ENCODE assay signal across 18 cellular contexts in genomic region chr1:159941139-159941866, GRCh38. TPM values are rescaled to one million over a fixed set of nuclear protein-coding genes. Genes with fewer than 3 reads are reported as not detected.
DNase-seq lines count a peak whose midpoint lies in the region; ATAC-seq, FAIRE-seq and TF ChIP-seq lines count a peak whose summit lies in the region.
"Had no signal": no experiment of that assay in that cellular context is flagged by ENCODE, and none has a peak within 500 bp of the region (broad histone marks: within the 10 kb centered on the region; RNA-seq: fewer than 3 reads in every experiment).

No MANE protein-coding gene starts in this region.

- H3K9ac ChIP-seq in BLaER1: no peak overlapping the region

- ATAC-seq in SK-N-SH treated with all-trans-retinoic acid at 6 μM for 48 hours: no peak

- H4K20me1 ChIP-seq in BLaER1: no peaks in the 10 kb centered on the region

- H3K9me3 ChIP-seq in BLaER1: no peaks in the 10 kb centered on the region

- POLR2A ChIA-PET in RWPE1 (lab: Yijun Ruan, JAX; ENCODE audit: low non-redundant PET): no interaction called here

- no peak for TF ChIP-seq CTCF in RWPE1 (conservative IDR thresholded peaks at IDR 0.05; ENCODE audit: low read depth)

- H3K4me2 ChIP-seq in BLaER1: peak overlapping the region; percentile 81

- H3K4me3 ChIP-seq in BLaER1: 0 out of 2 replicates have a peak overlapping the region, but pooled peaks have one; percentile 3

- H3K27me3 ChIP-seq in BLaER1: no peaks in the 10 kb centered on the region

- no peak for FAIRE-seq in GM12891 (lab: Jason Lieb, UNC)
- FAIRE-seq: endometrium had no signal

- peak; percentile 67 for DNase-seq in ELF-1 (ENCODE audit: low read depth, low spot score)
- no peak for DNase-seq in RWPE1 (ENCODE audit: low spot score)
- DNase-seq in left kidney (ENCODE audit: low read depth, low spot score): peak; percentile 82
- no peak for DNase-seq in NCI-H1930 (lab: John Stamatoyannopoulos, UW)
- DNase-seq in GM12891 (ENCODE audit: insufficient read length, low spot score): no peak
- DNase-seq in mesenteric fat pad (ENCODE audit: low spot score): no peak
- DNase-seq: activated CD4-positive, alpha-beta T cell treated with anti-CD3 and anti-CD28 coated beads for 4 hours; activated CD8-positive, alpha-beta memory T cell treated with anti-CD3 and anti-CD28 coated beads, Interleukin-2, amount 50 U/mL, for 4 hours; activated gamma-delta T cell; Calu3; hippocampal formation; NCI-H2029; NCI-H774 had no signal

- TF ChIP-seq POLR2A in GM12891 (IDR thresholded peaks at IDR 0.05; ENCODE audit: low read depth, low read length): no peak

- H3K27ac ChIP-seq in BLaER1: peak overlapping the region; percentile 29; the same call in 1 of the 2 replicates
- H3K27ac ChIP-seq in RWPE1: peak overlapping the region; percentile 94

- CTCF ChIA-PET in RWPE1 (lab: Yijun Ruan, JAX): interaction anchor here (0.6 to 1.1 kb wide), 2 partner anchors 65 to 145 kb away, joined by 3 to 5 read pairs; no protein-coding TSS in a partner anchor

- H3K4me1 ChIP-seq in BLaER1: peaks cover 91% of the 10 kb centered on the region

- H3K36me3 ChIP-seq in BLaER1: no peaks in the 10 kb centered on the region

TF ChIP-seq in SK-N-SH treated with all-trans-retinoic acid at 6 μM for 48 hours, 23 proteins besides CTCF, POLR2A, EP300 and RAD21:
- TF ChIP-seq TSHZ2 (CRISPR knock-in tag; IDR thresholded peaks at IDR 0.05) (no peak), ZC3H10 (CRISPR knock-in tag; IDR thresholded peaks at IDR 0.05) (no peak), OSR1 (CRISPR knock-in tag; IDR thresholded peaks at IDR 0.05) (no peak), RARB (CRISPR knock-in tag; IDR thresholded peaks at IDR 0.05) (no peak), TCF4 (CRISPR knock-in tag; IDR thresholded peaks at IDR 0.05; ENCODE audit: borderline replicate concordance) (no peak), ISL1 (CRISPR knock-in tag; IDR thresholded peaks at IDR 0.05) (no peak), ZFP3 (CRISPR knock-in tag; IDR thresholded peaks at IDR 0.05) (no peak), ARNTL (CRISPR knock-in tag; IDR thresholded peaks at IDR 0.05; ENCODE audit: borderline replicate concordance, low read depth) (no peak), BACH2 (CRISPR knock-in tag; IDR thresholded peaks at IDR 0.05; ENCODE audit: borderline replicate concordance) (no peak), GLIS3 (CRISPR knock-in tag; IDR thresholded peaks at IDR 0.05) (no peak), ZNF70 (CRISPR knock-in tag; IDR thresholded peaks at IDR 0.05) (no peak), ZNF565 (CRISPR knock-in tag; conservative IDR thresholded peaks at IDR 0.05; ENCODE audit: low read depth) (no peak), ZFP30 (CRISPR knock-in tag; IDR thresholded peaks at IDR 0.05) (no peak)
- TF ChIP-seq, protein P1, sequence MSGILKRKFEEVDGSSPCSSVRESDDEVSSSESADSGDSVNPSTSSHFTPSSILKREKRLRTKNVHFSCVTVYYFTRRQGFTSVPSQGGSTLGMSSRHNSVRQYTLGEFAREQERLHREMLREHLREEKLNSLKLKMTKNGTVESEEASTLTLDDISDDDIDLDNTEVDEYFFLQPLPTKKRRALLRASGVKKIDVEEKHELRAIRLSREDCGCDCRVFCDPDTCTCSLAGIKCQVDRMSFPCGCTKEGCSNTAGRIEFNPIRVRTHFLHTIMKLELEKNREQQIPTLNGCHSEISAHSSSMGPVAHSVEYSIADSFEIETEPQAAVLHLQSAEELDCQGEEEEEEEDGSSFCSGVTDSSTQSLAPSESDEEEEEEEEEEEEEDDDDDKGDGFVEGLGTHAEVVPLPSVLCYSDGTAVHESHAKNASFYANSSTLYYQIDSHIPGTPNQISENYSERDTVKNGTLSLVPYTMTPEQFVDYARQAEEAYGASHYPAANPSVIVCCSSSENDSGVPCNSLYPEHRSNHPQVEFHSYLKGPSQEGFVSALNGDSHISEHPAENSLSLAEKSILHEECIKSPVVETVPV (CRISPR knock-in tag; IDR thresholded peaks at IDR 0.05): no peak

TF ChIP-seq in GM12891, 5 proteins besides CTCF, POLR2A, EP300 and RAD21:
- TF ChIP-seq TAF1 (IDR thresholded peaks at IDR 0.05; ENCODE audit: low read depth, low read length): no peak
- no peak for TF ChIP-seq POU2F2 (IDR thresholded peaks at IDR 0.05; ENCODE audit: low read depth, low read length)
- TF ChIP-seq SPI1 (IDR thresholded peaks at IDR 0.05; ENCODE audit: low read depth, low read length): no peak
- TF ChIP-seq PAX5 (IDR thresholded peaks at IDR 0.05; ENCODE audit: insufficient read depth, low read length, severe bottlenecking): no peak
- no peak for TF ChIP-seq POLR2AphosphoS5 (IDR thresholded peaks at IDR 0.05; ENCODE audit: low read depth, low read length)

RNA-seq across cellular contexts. Expression of gene IGSF9, which starts 4.1 kb away (rescaled TPM):
- 0.05 TPM for polyA plus RNA-seq in GM12891 (2012; ENCODE audit: low read depth, missing spikeins)
- 0.13 TPM for total RNA-seq in mesenteric fat pad
- total RNA-seq: osteocyte, SK-MEL-5 had no signal

RNA-seq across cellular contexts. Expression of gene SLAMF9, which starts 12.7 kb away (rescaled TPM):
- polyA plus RNA-seq in GM12891 (2012; ENCODE audit: low read depth, missing spikeins): not detected
- total RNA-seq in mesenteric fat pad: not detected
- total RNA-seq: Calu3, osteocyte had no signal

RNA-seq across cellular contexts. Expression of gene TAGLN2, which starts 16.0 kb away (rescaled TPM):
- 378 TPM for polyA plus RNA-seq in GM12891 (2012; ENCODE audit: low read depth, missing spikeins)
- total RNA-seq in mesenteric fat pad: 314 TPM

RNA-seq across cellular contexts. Expression of gene CFAP45, which starts 41.3 kb away (rescaled TPM):
- 0.49 TPM for polyA plus RNA-seq in GM12891 (2012; ENCODE audit: low read depth, missing spikeins)
- 0.64 TPM for total RNA-seq in mesenteric fat pad

Comparison
In these comparisons a context has a peak if more than half of its experiments do, and no peak if none do; other contexts are left out.
1. DNase-seq: peak in ELF-1 (single experiment) and left kidney (single experiment); none in RWPE1 (single experiment), NCI-H1930 (0 of 2), GM12891 (single experiment) and mesenteric fat pad (single experiment).